Comparison of ENCODE assay signal across 1 cellular context in genomic region chr1:161267332-161267731, GRCh38.
TF ChIP-seq lines count a peak whose summit lies in the region.

No MANE protein-coding gene starts in this region.

TF ChIP-seq in GM23338, 12 proteins besides CTCF, POLR2A, EP300 and RAD21 (continued from another document):
- TF ChIP-seq ETS1 (IDR thresholded peaks at IDR 0.05): no peak
- TF ChIP-seq JUNB (IDR thresholded peaks at IDR 0.05; ENCODE audit: unreplicated experiment): no peak
- TF ChIP-seq EZH2 (IDR thresholded peaks at IDR 0.05; ENCODE audit: low read depth, unreplicated experiment): no peak
- TF ChIP-seq ZNF462 (CRISPR knock-in tag; IDR thresholded peaks at IDR 0.05): no peak
- TF ChIP-seq ZNF114 (CRISPR knock-in tag; IDR thresholded peaks at IDR 0.05): no peak
- no peak for TF ChIP-seq ZNF331 (CRISPR knock-in tag; IDR thresholded peaks at IDR 0.05; ENCODE audit: low read depth)
